ENCODE assay signal across 1 cellular context in the genomic region with DNA sequence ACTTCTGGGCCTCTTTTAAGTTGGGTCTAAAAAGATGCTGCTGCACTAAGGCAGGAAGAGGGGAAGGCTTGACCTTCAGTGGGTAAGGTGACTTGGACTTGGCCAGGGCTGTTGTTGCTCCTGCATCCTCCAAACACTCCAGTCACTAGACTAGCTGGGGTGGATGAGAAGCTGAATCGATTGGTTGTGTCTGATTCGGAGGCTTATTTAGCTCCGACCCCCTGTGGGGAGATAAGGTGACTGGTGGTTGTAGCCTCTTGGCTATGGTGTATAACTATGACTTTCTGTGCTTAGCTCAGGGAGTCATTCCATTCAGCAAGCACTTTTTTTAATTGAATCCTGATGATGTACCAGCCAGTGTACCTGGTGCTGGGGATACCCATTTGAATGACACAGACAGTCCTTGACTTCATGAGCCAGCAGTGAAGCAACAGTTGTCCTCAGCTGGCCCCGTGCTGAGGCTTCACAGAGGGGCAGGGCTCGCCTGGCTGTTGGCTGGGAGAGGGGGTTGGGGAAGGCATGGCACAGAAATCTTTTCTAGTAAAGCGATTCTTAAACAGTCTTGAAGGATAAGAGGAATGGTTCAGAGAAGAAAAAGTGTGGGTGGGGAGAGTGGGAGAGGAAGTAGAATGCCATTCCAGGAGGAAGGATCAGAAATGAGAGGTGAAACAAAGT.
A peak's percentile ranks its signal among the peaks of the same experiment; 100 is the strongest.
TF ChIP-seq lines count a peak whose summit lies in the region.

No MANE protein-coding gene starts in this region.

TF ChIP-seq in HEK293, 187 proteins besides CTCF, POLR2A, EP300 and RAD21 (continued from another document):
- TF ChIP-seq ZNF248 (tag by site-specific recombination; IDR thresholded peaks at IDR 0.05) = no peak
- TF ChIP-seq, protein P1, sequence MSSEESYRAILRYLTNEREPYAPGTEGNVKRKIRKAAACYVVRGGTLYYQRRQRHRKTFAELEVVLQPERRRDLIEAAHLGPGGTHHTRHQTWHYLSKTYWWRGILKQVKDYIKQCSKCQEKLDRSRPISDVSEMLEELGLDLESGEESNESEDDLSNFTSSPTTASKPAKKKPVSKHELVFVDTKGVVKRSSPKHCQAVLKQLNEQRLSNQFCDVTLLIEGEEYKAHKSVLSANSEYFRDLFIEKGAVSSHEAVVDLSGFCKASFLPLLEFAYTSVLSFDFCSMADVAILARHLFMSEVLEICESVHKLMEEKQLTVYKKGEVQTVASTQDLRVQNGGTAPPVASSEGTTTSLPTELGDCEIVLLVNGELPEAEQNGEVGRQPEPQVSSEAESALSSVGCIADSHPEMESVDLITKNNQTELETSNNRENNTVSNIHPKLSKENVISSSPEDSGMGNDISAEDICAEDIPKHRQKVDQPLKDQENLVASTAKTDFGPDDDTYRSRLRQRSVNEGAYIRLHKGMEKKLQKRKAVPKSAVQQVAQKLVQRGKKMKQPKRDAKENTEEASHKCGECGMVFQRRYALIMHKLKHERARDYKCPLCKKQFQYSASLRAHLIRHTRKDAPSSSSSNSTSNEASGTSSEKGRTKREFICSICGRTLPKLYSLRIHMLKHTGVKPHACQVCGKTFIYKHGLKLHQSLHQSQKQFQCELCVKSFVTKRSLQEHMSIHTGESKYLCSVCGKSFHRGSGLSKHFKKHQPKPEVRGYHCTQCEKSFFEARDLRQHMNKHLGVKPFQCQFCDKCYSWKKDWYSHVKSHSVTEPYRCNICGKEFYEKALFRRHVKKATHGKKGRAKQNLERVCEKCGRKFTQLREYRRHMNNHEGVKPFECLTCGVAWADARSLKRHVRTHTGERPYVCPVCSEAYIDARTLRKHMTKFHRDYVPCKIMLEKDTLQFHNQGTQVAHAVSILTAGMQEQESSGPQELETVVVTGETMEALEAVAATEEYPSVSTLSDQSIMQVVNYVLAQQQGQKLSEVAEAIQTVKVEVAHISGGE (tag by site-specific recombination; conservative IDR thresholded peaks at IDR 0.05; ENCODE audit: low read depth) = no peak
- no peak for TF ChIP-seq TRIM28 (IDR thresholded peaks at IDR 0.05; ENCODE audit: borderline replicate concordance, low read length)
- TF ChIP-seq MEIS1 (CRISPR knock-in tag; IDR thresholded peaks at IDR 0.05; ENCODE audit: borderline replicate concordance) = no peak
- TF ChIP-seq, protein P2, sequence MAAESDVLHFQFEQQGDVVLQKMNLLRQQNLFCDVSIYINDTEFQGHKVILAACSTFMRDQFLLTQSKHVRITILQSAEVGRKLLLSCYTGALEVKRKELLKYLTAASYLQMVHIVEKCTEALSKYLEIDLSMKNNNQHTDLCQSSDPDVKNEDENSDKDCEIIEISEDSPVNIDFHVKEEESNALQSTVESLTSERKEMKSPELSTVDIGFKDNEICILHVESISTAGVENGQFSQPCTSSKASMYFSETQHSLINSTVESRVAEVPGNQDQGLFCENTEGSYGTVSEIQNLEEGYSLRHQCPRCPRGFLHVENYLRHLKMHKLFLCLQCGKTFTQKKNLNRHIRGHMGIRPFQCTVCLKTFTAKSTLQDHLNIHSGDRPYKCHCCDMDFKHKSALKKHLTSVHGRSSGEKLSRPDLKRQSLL (tag by site-specific recombination; IDR thresholded peaks at IDR 0.05) = no peak
- TF ChIP-seq SCRT2 (tag by site-specific recombination; IDR thresholded peaks at IDR 0.05) = peak; percentile 94
- no peak for TF ChIP-seq ZNF843 (tag by site-specific recombination; IDR thresholded peaks at IDR 0.05)
- no peak for TF ChIP-seq ZNF416 (tag by site-specific recombination; IDR thresholded peaks at IDR 0.05)
- TF ChIP-seq, protein P3, sequence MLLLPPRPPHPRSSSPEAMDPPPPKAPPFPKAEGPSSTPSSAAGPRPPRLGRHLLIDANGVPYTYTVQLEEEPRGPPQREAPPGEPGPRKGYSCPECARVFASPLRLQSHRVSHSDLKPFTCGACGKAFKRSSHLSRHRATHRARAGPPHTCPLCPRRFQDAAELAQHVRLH (tag by site-specific recombination; IDR thresholded peaks at IDR 0.05) = no peak
- TF ChIP-seq ZBTB17 (tag by site-specific recombination; IDR thresholded peaks at IDR 0.05) = peak; percentile 93
- TF ChIP-seq, protein P4, sequence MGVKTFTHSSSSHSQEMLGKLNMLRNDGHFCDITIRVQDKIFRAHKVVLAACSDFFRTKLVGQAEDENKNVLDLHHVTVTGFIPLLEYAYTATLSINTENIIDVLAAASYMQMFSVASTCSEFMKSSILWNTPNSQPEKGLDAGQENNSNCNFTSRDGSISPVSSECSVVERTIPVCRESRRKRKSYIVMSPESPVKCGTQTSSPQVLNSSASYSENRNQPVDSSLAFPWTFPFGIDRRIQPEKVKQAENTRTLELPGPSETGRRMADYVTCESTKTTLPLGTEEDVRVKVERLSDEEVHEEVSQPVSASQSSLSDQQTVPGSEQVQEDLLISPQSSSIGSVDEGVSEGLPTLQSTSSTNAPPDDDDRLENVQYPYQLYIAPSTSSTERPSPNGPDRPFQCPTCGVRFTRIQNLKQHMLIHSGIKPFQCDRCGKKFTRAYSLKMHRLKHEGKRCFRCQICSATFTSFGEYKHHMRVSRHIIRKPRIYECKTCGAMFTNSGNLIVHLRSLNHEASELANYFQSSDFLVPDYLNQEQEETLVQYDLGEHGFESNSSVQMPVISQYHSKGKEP (tag by site-specific recombination; IDR thresholded peaks at IDR 0.05) = no peak
- no peak for TF ChIP-seq ZBTB8A (tag by site-specific recombination; IDR thresholded peaks at IDR 0.05)
- TF ChIP-seq ZNF350 (tag by site-specific recombination; IDR thresholded peaks at IDR 0.05) = no peak
- no peak for TF ChIP-seq ZNF768 (tag by site-specific recombination; IDR thresholded peaks at IDR 0.05)
- no peak for TF ChIP-seq ZNF169 (tag by site-specific recombination; IDR thresholded peaks at IDR 0.05)
- TF ChIP-seq, protein P5, sequence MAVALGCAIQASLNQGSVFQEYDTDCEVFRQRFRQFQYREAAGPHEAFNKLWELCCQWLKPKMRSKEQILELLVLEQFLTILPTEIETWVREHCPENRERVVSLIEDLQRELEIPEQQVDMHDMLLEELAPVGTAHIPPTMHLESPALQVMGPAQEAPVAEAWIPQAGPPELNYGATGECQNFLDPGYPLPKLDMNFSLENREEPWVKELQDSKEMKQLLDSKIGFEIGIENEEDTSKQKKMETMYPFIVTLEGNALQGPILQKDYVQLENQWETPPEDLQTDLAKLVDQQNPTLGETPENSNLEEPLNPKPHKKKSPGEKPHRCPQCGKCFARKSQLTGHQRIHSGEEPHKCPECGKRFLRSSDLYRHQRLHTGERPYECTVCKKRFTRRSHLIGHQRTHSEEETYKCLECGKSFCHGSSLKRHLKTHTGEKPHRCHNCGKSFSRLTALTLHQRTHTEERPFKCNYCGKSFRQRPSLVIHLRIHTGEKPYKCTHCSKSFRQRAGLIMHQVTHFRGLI (tag by site-specific recombination; IDR thresholded peaks at IDR 0.05) = no peak
- TF ChIP-seq GLIS1 (tag by site-specific recombination; IDR thresholded peaks at IDR 0.05) = peak; percentile 17; the same call in 1 of the 2 replicates
- TF ChIP-seq KLF7 (tag by site-specific recombination; IDR thresholded peaks at IDR 0.05; ENCODE audit: borderline replicate concordance) = no peak
- no peak for TF ChIP-seq ZNF549 (tag by site-specific recombination; IDR thresholded peaks at IDR 0.05)
- TF ChIP-seq ZNF114 (tag by site-specific recombination; IDR thresholded peaks at IDR 0.05) = no peak
- TF ChIP-seq ZIC2 (tag by site-specific recombination; IDR thresholded peaks at IDR 0.05) = peak; percentile 39
- no peak for TF ChIP-seq ZNF544 (tag by site-specific recombination; IDR thresholded peaks at IDR 0.05)
- no peak for TF ChIP-seq ZNF664 (tag by site-specific recombination; IDR thresholded peaks at IDR 0.05)
- peak; percentile 61 for TF ChIP-seq SCRT1 (tag by site-specific recombination; IDR thresholded peaks at IDR 0.05; ENCODE audit: borderline replicate concordance)
- TF ChIP-seq REPIN1 (tag by site-specific recombination; IDR thresholded peaks at IDR 0.05; ENCODE audit: low read depth) = no peak
- peak; percentile 47; the same call in 1 of the 2 replicates for TF ChIP-seq EGR2 (tag by site-specific recombination; IDR thresholded peaks at IDR 0.05; ENCODE audit: low read depth)
- TF ChIP-seq ZNF558 (tag by site-specific recombination; IDR thresholded peaks at IDR 0.05) = no peak
TF ChIP-seq in HEK293: peak in this region for 7.
